ENCODE assay signal across 19 cellular contexts in the genomic region with DNA sequence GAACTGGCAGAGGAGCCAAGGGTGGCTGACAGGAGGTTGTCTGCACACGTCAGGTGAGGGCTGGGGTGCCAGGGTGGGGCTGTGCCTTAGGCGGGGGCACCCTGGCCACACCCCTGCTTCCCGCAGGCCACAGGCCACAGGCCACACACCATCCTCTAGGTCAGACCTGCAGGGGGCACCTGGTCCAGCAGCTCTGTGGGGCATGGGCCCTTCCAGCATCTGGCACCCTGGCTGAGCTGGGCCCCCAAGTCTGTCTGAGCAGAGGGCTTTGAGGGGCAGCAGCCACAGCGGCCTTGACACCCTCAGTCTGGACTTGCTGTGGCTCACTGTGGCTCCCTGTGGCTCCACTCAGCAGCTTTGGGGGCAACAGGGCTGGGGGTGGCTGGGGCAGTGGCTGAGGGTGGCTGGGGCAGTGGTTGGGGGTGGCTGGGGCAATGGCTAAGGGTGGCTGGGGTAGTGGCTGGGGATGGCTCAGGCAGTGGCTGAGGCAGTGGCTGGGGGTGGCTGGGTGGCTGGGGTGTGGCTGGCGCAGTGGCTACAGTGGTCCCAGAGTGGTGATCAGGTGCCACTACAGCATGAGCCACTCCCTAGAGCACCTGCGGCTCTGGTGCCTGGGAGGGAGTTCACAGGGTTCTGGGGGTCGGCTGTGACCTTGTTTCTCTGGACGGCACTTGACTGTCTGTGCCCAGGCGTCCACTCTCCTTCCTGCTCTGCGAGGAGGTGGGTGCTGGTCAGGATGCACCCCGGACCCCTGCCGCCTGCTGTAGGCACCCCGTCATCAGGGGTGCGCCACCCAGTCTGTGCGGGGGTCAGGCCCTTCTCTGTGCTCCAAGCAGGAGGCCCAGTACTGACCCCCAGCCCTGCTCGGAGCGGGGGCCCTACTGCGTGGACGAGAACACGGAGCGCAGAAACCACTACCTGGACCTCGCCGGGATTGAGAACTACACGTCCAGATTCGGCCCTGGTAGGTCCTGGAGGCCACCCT. TPM values are rescaled to one million over a fixed set of nuclear protein-coding genes. Genes with fewer than 3 reads are reported as not detected.
"Had no signal": no experiment of that assay in that cellular context is flagged by ENCODE, and none has a peak within 500 bp of the region (broad histone marks: within the 10 kb centered on the region; RNA-seq: fewer than 3 reads in every experiment).

No MANE protein-coding gene starts in this region.

- H3K27me3 Mint-ChIP-seq: stimulated activated naive CD8-positive, alpha-beta T cell treated with anti-CD3 and anti-CD28 coated beads, Interleukin-15, Interleukin-2, amounts not matched to agents 100 ng/mL and 50 ng/mL, for 24 hours had no signal

- H3K27ac Mint-ChIP-seq: activated T-helper 2 cell treated with anti-CD3 and anti-CD28 coated beads, Interferon-gamma antibody, Interleukin-2, Interleukin-4, amounts not matched to agents 10 μg/mL and 5 μg/mL and 100 μg/mL, durations not matched to agents 14 hours and 24 hours and 36 hours; dendritic cell treated with granulocyte-macrophage colony-stimulating factor and Interleukin-4, amounts not matched to agents 40 ng/mL and 50 ng/mL, for 4 days; memory B cell; stimulated activated naive CD8-positive, alpha-beta T cell treated with anti-CD3 and anti-CD28 coated beads, Interleukin-15, Interleukin-2, amounts not matched to agents 100 ng/mL and 50 ng/mL, for 24 hours had no signal

- H3K36me3 ChIP-seq: pancreas, upper lobe of right lung had no signal

- H3K9me3 Mint-ChIP-seq: central memory CD8-positive, alpha-beta T cell; dendritic cell treated with granulocyte-macrophage colony-stimulating factor and Interleukin-4, amounts not matched to agents 40 ng/mL and 50 ng/mL, for 4 days; immature natural killer cell; memory B cell; nephron; stimulated activated naive CD8-positive, alpha-beta T cell treated with anti-CD3 and anti-CD28 coated beads, Interleukin-15, Interleukin-2, amounts not matched to agents 100 ng/mL and 50 ng/mL, for 24 hours had no signal

- H3K4me3 ChIP-seq: body of pancreas, pancreas, SK-N-MC, spleen, testis, upper lobe of right lung had no signal

- H3K4me1 Mint-ChIP-seq: central memory CD8-positive, alpha-beta T cell; immature natural killer cell; nephron had no signal

- H3K9me3 ChIP-seq: body of pancreas, pancreas, spleen, testis, upper lobe of right lung had no signal

- H3K27ac ChIP-seq: body of pancreas, pancreas, SK-N-MC, spleen, testis, upper lobe of right lung had no signal

- DNase-seq: activated CD4-positive, alpha-beta T cell treated with anti-CD3 and anti-CD28 coated beads for 4 hours; activated CD8-positive, alpha-beta memory T cell treated with anti-CD3 and anti-CD28 coated beads for 24 hours; activated naive CD4-positive, alpha-beta T cell treated with anti-CD3 and anti-CD28 coated beads, Interleukin-2, amount 50 U/mL, for 16 hours; erythroblast; immature natural killer cell; left colon; spleen; stimulated activated CD4-positive, alpha-beta T cell treated with anti-CD3 and anti-CD28 coated beads, Interleukin-1b, Interleukin-23, amount 100 ng/mL, for 48 hours; testis; upper lobe of right lung had no signal

- ATAC-seq: body of pancreas, left colon, upper lobe of right lung had no signal

- H3K36me3 Mint-ChIP-seq: immature natural killer cell had no signal

- H3K27me3 ChIP-seq: body of pancreas, pancreas, testis, upper lobe of right lung had no signal

- H3K4me1 ChIP-seq: body of pancreas, pancreas, spleen, testis, upper lobe of right lung had no signal

- H3K4me3 Mint-ChIP-seq: central memory CD8-positive, alpha-beta T cell; dendritic cell treated with granulocyte-macrophage colony-stimulating factor and Interleukin-4, amounts not matched to agents 40 ng/mL and 50 ng/mL, for 4 days; immature natural killer cell; memory B cell; nephron; stimulated activated naive CD8-positive, alpha-beta T cell treated with anti-CD3 and anti-CD28 coated beads, Interleukin-15, Interleukin-2, amounts not matched to agents 100 ng/mL and 50 ng/mL, for 24 hours had no signal

- FAIRE-seq: pancreas had no signal

RNA-seq across cellular contexts. Expression of a gene that starts 27.1 kb away (rescaled TPM):
- polyA plus RNA-seq: immature natural killer cell had no signal
